ENCODE assay signal across 10 cellular contexts in the genomic region with DNA sequence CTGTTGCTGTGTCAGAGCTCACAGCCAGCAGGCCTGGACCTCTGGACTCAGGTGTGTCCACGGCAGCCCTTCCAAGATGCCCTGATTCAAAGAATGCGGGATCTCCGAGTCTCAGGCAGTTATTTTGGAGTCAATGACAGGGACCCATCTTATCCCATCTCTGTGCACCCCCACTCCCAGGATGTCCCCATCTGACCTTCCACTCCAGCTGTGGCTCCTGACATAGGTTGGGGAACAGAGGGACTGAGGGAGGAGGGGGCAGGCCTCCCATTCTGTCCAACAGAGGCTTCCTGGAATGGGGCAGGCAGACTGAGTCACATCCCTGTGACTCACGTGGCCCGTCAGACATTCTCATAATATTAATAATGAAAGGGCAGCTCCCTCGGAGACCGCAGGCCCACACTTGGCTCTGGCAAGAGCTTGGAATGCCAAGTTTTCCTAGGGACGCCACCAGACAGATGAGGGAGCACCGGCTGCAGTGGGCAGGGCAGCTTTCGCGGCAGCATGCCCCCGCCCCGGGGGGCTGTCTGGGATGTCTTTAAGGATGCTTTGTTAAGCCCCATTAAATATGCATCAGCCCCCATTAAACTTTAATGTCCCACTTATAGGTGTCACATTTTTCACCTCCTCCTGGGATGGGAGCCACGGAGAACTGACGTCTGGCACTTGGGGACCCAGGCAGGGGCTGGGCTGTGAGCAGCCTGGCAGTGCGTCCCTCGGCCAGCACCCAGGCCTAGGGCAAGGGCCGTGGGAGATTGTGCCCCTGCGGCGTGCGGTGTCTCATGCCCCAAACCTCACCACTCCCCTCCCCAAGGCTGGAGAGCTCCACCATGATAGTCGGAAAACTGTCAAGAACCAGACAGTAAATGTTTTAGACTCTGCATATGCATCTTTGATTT. TPM values are rescaled to one million over a fixed set of nuclear protein-coding genes. Genes with fewer than 3 reads are reported as not detected.
DNase-seq lines count a peak whose midpoint lies in the region; ATAC-seq and TF ChIP-seq lines count a peak whose summit lies in the region.
"Had no signal": no experiment of that assay in that cellular context is flagged by ENCODE, and none has a peak within 500 bp of the region (broad histone marks: within the 10 kb centered on the region; RNA-seq: fewer than 3 reads in every experiment).

No MANE protein-coding gene starts in this region.

- no peaks in the 10 kb centered on the region for H3K36me3 ChIP-seq in BJ (ENCODE audit: control insufficient read depth, insufficient read depth, low read length)

- no peak for TF ChIP-seq CTCF in BJ (IDR thresholded peaks at IDR 0.05; ENCODE audit: insufficient read depth, low read depth, low read length)

- POLR2A ChIA-PET in BJ (lab: Charles Lee) = no interaction called here

- CTCF ChIA-PET in BJ (lab: Yijun Ruan, JAX) = interaction anchor here (1.0 to 1.7 kb wide), 6 partner anchors 11 to 262 kb away, joined by 3 to 6 read pairs (median 4); no protein-coding TSS in a partner anchor

- DNase-seq in BJ (ENCODE audit: low read depth) (peak; percentile 85), NCI-H460 (ENCODE audit: extremely low read depth, low read depth) (peak; percentile 38), dermis blood vessel endothelial cell (peak; percentile 94), mucosa of gallbladder (ENCODE audit: low spot score) (peak; percentile 56), DMS53 treated with DMSO at 0.1 percent for 48 hours (lab: John Stamatoyannopoulos, UW; ENCODE audit: unreplicated experiment) (no peak), inferior parietal cortex (ENCODE audit: extremely low spot score) (no peak), MV-4-11 (lab: John Stamatoyannopoulos, UW) (no peak)
- DNase-seq: activated CD4-positive, alpha-beta memory T cell treated with anti-CD3 and anti-CD28 coated beads, Interleukin-2, amount 10 ng/mL, durations not matched to agents 7 days and 5 days; naive thymus-derived CD8-positive, alpha-beta T cell had no signal

- no peak for ATAC-seq in GM18868 (IDR thresholded peaks at IDR 0.05; ENCODE audit: unreplicated experiment)
- ATAC-seq: naive thymus-derived CD8-positive, alpha-beta T cell had no signal

- H3K27me3 ChIP-seq in BJ (ENCODE audit: control insufficient read depth, insufficient read depth, low read length) = peaks cover 7% of the 10 kb centered on the region

- H3K4me3 ChIP-seq in BJ (ENCODE audit: low read depth, low read length) = no peak overlapping the region

RNA-seq across cellular contexts. Expression of a gene that starts 23.6 kb away (rescaled TPM):
- 1.2 and 1.4 TPM in 2 replicates for polyA plus RNA-seq in BJ (2011; rRNA removed)
- 0.51 and 0.66 TPM in 2 replicates for polyA minus RNA-seq in BJ (2011; rRNA and poly(A)+ RNA removed)
- 14.3 and 14.6 TPM in 2 replicates for total RNA-seq in NCI-H460 (2014; rRNA removed; shearing (Covaris generic))
- 8.3 and 10.0 TPM in 2 replicates for polyA plus RNA-seq in NCI-H460 (2014; cell fraction: nucleus; rRNA removed)
- under 0.01 and 0.05 TPM in 2 replicates for total RNA-seq in dermis blood vessel endothelial cell
- 6.0 TPM for total RNA-seq in mucosa of gallbladder
- total RNA-seq: activated CD4-positive, alpha-beta memory T cell treated with anti-CD3 and anti-CD28 coated beads, Interleukin-2, amount 10 ng/mL, durations not matched to agents 7 days and 5 days; naive thymus-derived CD8-positive, alpha-beta T cell had no signal
- polyA plus RNA-seq: naive thymus-derived CD8-positive, alpha-beta T cell had no signal

RNA-seq across cellular contexts. Expression of a gene that starts 46.3 kb away (rescaled TPM):
- polyA plus RNA-seq in BJ (2011; rRNA removed) = 0.01 TPM in 1 of 2 replicates, not detected in the other
- 0.09 TPM in 1 of 2 replicates, not detected in the other for polyA minus RNA-seq in BJ (2011; rRNA and poly(A)+ RNA removed)
- total RNA-seq in NCI-H460 (2014; rRNA removed; shearing (Covaris generic)) = 8.9 and 9.2 TPM in 2 replicates
- 47.8 and 82.2 TPM in 2 replicates for polyA plus RNA-seq in NCI-H460 (2014; cell fraction: nucleus; rRNA removed)
- total RNA-seq in dermis blood vessel endothelial cell = 0.51 and 4.7 TPM in 2 replicates
- 14.2 TPM for total RNA-seq in mucosa of gallbladder
- total RNA-seq: activated CD4-positive, alpha-beta memory T cell treated with anti-CD3 and anti-CD28 coated beads, Interleukin-2, amount 10 ng/mL, durations not matched to agents 7 days and 5 days had no signal

Comparison
In these comparisons a context has a peak if more than half of its experiments do, and no peak if none do; other contexts are left out.
1. DNase-seq: peak in BJ (single experiment), NCI-H460 (single experiment), dermis blood vessel endothelial cell (single experiment) and mucosa of gallbladder (single experiment); none in DMS53 treated with DMSO at 0.1 percent for 48 hours (single experiment), inferior parietal cortex (single experiment) and MV-4-11 (single experiment).